7 cellular contexts compared by ENCODE assay signal in genomic region chr1:33634806-33635205, GRCh38.
A peak's percentile ranks its signal among the peaks of the same experiment; 100 is the strongest.
DNase-seq lines count a peak whose midpoint lies in the region; ATAC-seq and TF ChIP-seq lines count a peak whose summit lies in the region.

No MANE protein-coding gene starts in this region.

- no peaks in the 10 kb centered on the region for H3K36me3 ChIP-seq in uterus

- CTCF ChIA-PET in GM10248 (lab: Yijun Ruan, JAX): interaction anchor here (1.1 to 3.9 kb wide), 8 partner anchors 10 to 528 kb away, joined by 3 to 33 read pairs (median 13); no protein-coding TSS in a partner anchor

- no peaks in the 10 kb centered on the region for H3K27me3 ChIP-seq in uterus

- no peak for TF ChIP-seq POLR2A in uterus (IDR thresholded peaks at IDR 0.05)

- in situ Hi-C loops in astrocyte of the spinal cord (cut with HindIII; ENCODE audit: low sequenced_read_pairs): no loop called here

- DNase-seq in GM10248 (ENCODE audit: extremely low spot score) (peak; percentile 63), LHCN-M2 (ENCODE audit: low read depth) (peak; percentile 17), astrocyte of the spinal cord (ENCODE audit: low read depth, low spot score) (peak; percentile 7), kidney glomerular epithelial cell (lab: John Stamatoyannopoulos, UW) (peak; percentile 17), uterus (no peak)

- H3K4me1 ChIP-seq in uterus: no peaks in the 10 kb centered on the region

- H3K4me3 ChIP-seq in astrocyte of the spinal cord (ENCODE audit: low read depth, low read length): no peak overlapping the region
- no peak overlapping the region for H3K4me3 ChIP-seq in uterus

- POLR2A ChIA-PET in GM10248 (lab: Yijun Ruan, JAX): no interaction called here

- no peaks in the 10 kb centered on the region for H3K9me3 ChIP-seq in uterus

- TF ChIP-seq CTCF in GM10248 (IDR thresholded peaks at IDR 0.05; ENCODE audit: control extremely low read depth, extremely low read depth, low read depth, missing control alignments): peak; percentile 63
- peak; percentile 67 for TF ChIP-seq CTCF in astrocyte of the spinal cord (IDR thresholded peaks at IDR 0.05; ENCODE audit: low read depth, low read length)
- peak in 3 of 4 experiments; percentile 29 to 38 (median 33) for TF ChIP-seq CTCF in uterus (IDR thresholded peaks at IDR 0.05)

- intact Hi-C loops in uterus (cut with DNase I; ENCODE audit: low total_unique reads): no loop called here

- ATAC-seq in GM19467 (IDR thresholded peaks at IDR 0.05; ENCODE audit: unreplicated experiment) (no peak), GM21528 (IDR thresholded peaks at IDR 0.05; ENCODE audit: low FRiP score, unreplicated experiment) (no peak)

- no peak overlapping the region for H3K27ac ChIP-seq in uterus

Comparison
In these comparisons a context has a peak if more than half of its experiments do, and no peak if none do; other contexts are left out.
1. DNase-seq: peak in GM10248 (single experiment), LHCN-M2 (single experiment), astrocyte of the spinal cord (single experiment) and kidney glomerular epithelial cell (single experiment); none in uterus (0 of 2).
2. Peak in every context shown above with its lines, with median percentiles within 50 percentile points of each other: CTCF ChIP-seq.